Comparison of ENCODE assay signal across 1 cellular context in genomic region chr2:215880970-215881369, GRCh38.
TF ChIP-seq lines count a peak whose summit lies in the region.

No MANE protein-coding gene starts in this region.

TF ChIP-seq in GM12878, 131 proteins besides CTCF, POLR2A, EP300 and RAD21 (continued from another document and continues in another):
- TF ChIP-seq, protein P1, sequence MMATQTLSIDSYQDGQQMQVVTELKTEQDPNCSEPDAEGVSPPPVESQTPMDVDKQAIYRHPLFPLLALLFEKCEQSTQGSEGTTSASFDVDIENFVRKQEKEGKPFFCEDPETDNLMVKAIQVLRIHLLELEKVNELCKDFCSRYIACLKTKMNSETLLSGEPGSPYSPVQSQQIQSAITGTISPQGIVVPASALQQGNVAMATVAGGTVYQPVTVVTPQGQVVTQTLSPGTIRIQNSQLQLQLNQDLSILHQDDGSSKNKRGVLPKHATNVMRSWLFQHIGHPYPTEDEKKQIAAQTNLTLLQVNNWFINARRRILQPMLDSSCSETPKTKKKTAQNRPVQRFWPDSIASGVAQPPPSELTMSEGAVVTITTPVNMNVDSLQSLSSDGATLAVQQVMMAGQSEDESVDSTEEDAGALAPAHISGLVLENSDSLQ (IDR thresholded peaks at IDR 0.05): 0 out of 2 replicates have a peak, but pooled peaks have one; percentile 13
- TF ChIP-seq SIN3A (IDR thresholded peaks at IDR 0.05; ENCODE audit: low read depth, low read length) (no peak), RELA (IDR thresholded peaks at IDR 0.05; ENCODE audit: borderline replicate concordance, partially characterized antibody) (peak; percentile 9), JUND (IDR thresholded peaks at IDR 0.05; ENCODE audit: low read depth, low read length) (no peak; the same call in 1 of the 2 replicates), WRNIP1 (IDR thresholded peaks at IDR 0.05; ENCODE audit: borderline replicate concordance, low read depth, low read length) (no peak), KDM1A (IDR thresholded peaks at IDR 0.05; ENCODE audit: borderline replicate concordance) (no peak), TCF12 (IDR thresholded peaks at IDR 0.05; ENCODE audit: low read depth, low read length) (peak; percentile 87), E2F4 (IDR thresholded peaks at IDR 0.05; ENCODE audit: low read depth, low read length) (no peak), ASH2L (IDR thresholded peaks at IDR 0.05; ENCODE audit: borderline replicate concordance, low read depth) (no peak), HCFC1 (IDR thresholded peaks at IDR 0.05; ENCODE audit: low read length) (no peak), TBL1XR1 (IDR thresholded peaks at IDR 0.05; ENCODE audit: low read depth, low read length) (no peak), IKZF2 (IDR thresholded peaks at IDR 0.05) (peak in 1 of 2 experiments; percentile 17; a peak in 2 of 4 replicates), HDAC2 (IDR thresholded peaks at IDR 0.05) (no peak), RAD51 (IDR thresholded peaks at IDR 0.05) (peak; percentile 94), POLR2AphosphoS5 (IDR thresholded peaks at IDR 0.05; ENCODE audit: low read length) (no peak), RELB (IDR thresholded peaks at IDR 0.05; ENCODE audit: low read depth) (peak; percentile 45; the same call in 1 of the 2 replicates), LARP7 (IDR thresholded peaks at IDR 0.05) (no peak), SMC3 (IDR thresholded peaks at IDR 0.05; ENCODE audit: borderline replicate concordance, low read length) (no peak), SREBF1 (IDR thresholded peaks at IDR 0.05; ENCODE audit: low read length) (no peak), NBN (IDR thresholded peaks at IDR 0.05) (no peak), BCLAF1 (IDR thresholded peaks at IDR 0.05) (no peak), RUNX3 (IDR thresholded peaks at IDR 0.05; ENCODE audit: low read length) (no peak), MTA2 (IDR thresholded peaks at IDR 0.05; ENCODE audit: low read depth) (no peak), SPI1 (IDR thresholded peaks at IDR 0.05; ENCODE audit: borderline replicate concordance, insufficient read depth, low read depth, low read length) (no peak), POU2F2 (IDR thresholded peaks at IDR 0.05; ENCODE audit: borderline replicate concordance, low read depth, low read length) (peak; percentile 58; the same call in 1 of the 3 replicates), NR2C1 (IDR thresholded peaks at IDR 0.05) (no peak), RB1 (IDR thresholded peaks at IDR 0.05; ENCODE audit: borderline replicate concordance) (no peak), MXI1 (IDR thresholded peaks at IDR 0.05; ENCODE audit: low read depth, low read length) (peak; percentile 95), STAT3 (IDR thresholded peaks at IDR 0.05; ENCODE audit: low read depth, low read length) (no peak), MYB (IDR thresholded peaks at IDR 0.05; ENCODE audit: borderline replicate concordance, low read depth, low read length) (no peak), ATF3 (IDR thresholded peaks at IDR 0.05; ENCODE audit: borderline replicate concordance, extremely low read depth, low read depth, low read length) (peak; percentile 47; the same call in 1 of the 2 replicates), ATF7 (IDR thresholded peaks at IDR 0.05; ENCODE audit: low read depth) (peak; percentile 32; the same call in 1 of the 2 replicates), CHD1 (IDR thresholded peaks at IDR 0.05; ENCODE audit: low read depth, low read length) (no peak), CBX3 (IDR thresholded peaks at IDR 0.05; ENCODE audit: borderline replicate concordance, low read depth) (no peak), TCF7 (IDR thresholded peaks at IDR 0.05; ENCODE audit: borderline replicate concordance) (no peak), GABPA (IDR thresholded peaks at IDR 0.05; ENCODE audit: low read depth) (no peak), IRF3 (IDR thresholded peaks at IDR 0.05) (no peak)
- TF ChIP-seq, protein P2, sequence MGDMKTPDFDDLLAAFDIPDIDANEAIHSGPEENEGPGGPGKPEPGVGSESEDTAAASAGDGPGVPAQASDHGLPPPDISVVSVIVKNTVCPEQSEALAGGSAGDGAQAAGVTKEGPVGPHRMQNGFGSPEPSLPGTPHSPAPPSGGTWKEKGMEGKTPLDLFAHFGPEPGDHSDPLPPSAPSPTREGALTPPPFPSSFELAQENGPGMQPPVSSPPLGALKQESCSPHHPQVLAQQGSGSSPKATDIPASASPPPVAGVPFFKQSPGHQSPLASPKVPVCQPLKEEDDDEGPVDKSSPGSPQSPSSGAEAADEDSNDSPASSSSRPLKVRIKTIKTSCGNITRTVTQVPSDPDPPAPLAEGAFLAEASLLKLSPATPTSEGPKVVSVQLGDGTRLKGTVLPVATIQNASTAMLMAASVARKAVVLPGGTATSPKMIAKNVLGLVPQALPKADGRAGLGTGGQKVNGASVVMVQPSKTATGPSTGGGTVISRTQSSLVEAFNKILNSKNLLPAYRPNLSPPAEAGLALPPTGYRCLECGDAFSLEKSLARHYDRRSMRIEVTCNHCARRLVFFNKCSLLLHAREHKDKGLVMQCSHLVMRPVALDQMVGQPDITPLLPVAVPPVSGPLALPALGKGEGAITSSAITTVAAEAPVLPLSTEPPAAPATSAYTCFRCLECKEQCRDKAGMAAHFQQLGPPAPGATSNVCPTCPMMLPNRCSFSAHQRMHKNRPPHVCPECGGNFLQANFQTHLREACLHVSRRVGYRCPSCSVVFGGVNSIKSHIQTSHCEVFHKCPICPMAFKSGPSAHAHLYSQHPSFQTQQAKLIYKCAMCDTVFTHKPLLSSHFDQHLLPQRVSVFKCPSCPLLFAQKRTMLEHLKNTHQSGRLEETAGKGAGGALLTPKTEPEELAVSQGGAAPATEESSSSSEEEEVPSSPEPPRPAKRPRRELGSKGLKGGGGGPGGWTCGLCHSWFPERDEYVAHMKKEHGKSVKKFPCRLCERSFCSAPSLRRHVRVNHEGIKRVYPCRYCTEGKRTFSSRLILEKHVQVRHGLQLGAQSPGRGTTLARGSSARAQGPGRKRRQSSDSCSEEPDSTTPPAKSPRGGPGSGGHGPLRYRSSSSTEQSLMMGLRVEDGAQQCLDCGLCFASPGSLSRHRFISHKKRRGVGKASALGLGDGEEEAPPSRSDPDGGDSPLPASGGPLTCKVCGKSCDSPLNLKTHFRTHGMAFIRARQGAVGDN (IDR thresholded peaks at IDR 0.05): 0 out of 2 replicates have a peak, but pooled peaks have one; percentile 48
- TF ChIP-seq, protein P3, sequence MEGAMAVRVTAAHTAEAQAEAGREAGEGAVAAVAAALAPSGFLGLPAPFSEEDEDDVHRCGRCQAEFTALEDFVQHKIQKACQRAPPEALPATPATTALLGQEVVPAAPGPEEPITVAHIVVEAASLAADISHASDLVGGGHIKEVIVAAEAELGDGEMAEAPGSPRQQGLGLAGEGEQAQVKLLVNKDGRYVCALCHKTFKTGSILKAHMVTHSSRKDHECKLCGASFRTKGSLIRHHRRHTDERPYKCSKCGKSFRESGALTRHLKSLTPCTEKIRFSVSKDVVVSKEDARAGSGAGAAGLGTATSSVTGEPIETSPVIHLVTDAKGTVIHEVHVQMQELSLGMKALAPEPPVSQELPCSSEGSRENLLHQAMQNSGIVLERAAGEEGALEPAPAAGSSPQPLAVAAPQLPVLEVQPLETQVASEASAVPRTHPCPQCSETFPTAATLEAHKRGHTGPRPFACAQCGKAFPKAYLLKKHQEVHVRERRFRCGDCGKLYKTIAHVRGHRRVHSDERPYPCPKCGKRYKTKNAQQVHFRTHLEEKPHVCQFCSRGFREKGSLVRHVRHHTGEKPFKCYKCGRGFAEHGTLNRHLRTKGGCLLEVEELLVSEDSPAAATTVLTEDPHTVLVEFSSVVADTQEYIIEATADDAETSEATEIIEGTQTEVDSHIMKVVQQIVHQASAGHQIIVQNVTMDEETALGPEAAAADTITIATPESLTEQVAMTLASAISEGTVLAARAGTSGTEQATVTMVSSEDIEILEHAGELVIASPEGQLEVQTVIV (IDR thresholded peaks at IDR 0.05; ENCODE audit: borderline replicate concordance, partially characterized antibody): no peak
- TF ChIP-seq, protein P4, sequence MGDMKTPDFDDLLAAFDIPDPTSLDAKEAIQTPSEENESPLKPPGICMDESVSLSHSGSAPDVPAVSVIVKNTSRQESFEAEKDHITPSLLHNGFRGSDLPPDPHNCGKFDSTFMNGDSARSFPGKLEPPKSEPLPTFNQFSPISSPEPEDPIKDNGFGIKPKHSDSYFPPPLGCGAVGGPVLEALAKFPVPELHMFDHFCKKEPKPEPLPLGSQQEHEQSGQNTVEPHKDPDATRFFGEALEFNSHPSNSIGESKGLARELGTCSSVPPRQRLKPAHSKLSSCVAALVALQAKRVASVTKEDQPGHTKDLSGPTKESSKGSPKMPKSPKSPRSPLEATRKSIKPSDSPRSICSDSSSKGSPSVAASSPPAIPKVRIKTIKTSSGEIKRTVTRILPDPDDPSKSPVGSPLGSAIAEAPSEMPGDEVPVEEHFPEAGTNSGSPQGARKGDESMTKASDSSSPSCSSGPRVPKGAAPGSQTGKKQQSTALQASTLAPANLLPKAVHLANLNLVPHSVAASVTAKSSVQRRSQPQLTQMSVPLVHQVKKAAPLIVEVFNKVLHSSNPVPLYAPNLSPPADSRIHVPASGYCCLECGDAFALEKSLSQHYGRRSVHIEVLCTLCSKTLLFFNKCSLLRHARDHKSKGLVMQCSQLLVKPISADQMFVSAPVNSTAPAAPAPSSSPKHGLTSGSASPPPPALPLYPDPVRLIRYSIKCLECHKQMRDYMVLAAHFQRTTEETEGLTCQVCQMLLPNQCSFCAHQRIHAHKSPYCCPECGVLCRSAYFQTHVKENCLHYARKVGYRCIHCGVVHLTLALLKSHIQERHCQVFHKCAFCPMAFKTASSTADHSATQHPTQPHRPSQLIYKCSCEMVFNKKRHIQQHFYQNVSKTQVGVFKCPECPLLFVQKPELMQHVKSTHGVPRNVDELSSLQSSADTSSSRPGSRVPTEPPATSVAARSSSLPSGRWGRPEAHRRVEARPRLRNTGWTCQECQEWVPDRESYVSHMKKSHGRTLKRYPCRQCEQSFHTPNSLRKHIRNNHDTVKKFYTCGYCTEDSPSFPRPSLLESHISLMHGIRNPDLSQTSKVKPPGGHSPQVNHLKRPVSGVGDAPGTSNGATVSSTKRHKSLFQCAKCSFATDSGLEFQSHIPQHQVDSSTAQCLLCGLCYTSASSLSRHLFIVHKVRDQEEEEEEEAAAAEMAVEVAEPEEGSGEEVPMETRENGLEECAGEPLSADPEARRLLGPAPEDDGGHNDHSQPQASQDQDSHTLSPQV (IDR thresholded peaks at IDR 0.05): no peak
- TF ChIP-seq, protein P5, sequence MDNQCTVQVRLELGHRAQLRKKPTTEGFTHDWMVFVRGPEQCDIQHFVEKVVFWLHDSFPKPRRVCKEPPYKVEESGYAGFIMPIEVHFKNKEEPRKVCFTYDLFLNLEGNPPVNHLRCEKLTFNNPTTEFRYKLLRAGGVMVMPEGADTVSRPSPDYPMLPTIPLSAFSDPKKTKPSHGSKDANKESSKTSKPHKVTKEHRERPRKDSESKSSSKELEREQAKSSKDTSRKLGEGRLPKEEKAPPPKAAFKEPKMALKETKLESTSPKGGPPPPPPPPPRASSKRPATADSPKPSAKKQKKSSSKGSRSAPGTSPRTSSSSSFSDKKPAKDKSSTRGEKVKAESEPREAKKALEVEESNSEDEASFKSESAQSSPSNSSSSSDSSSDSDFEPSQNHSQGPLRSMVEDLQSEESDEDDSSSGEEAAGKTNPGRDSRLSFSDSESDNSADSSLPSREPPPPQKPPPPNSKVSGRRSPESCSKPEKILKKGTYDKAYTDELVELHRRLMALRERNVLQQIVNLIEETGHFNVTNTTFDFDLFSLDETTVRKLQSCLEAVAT (IDR thresholded peaks at IDR 0.05): no peak
